Comparison of ENCODE assay signal across 14 cellular contexts in the genomic region with DNA sequence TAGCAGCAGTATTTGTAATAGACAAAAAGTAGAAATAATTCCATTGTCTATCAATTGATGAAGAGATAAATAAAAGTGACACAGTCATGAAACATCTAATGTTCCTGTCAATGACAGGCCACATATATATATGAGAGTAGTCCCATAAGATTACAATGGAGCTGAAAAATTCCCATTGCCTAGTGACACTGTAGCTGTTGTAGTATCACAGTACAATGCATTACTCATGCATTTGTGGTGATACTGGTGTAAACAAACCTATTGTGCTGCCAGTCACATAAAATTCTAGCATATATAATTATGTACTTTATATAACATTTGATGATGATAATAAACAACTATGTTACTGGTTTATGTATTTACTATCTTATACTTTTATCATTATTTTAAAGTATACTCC.
"Had no signal": no experiment of that assay in that cellular context is flagged by ENCODE, and none has a peak within 500 bp of the region (broad histone marks: within the 10 kb centered on the region; RNA-seq: fewer than 3 reads in every experiment).

No MANE protein-coding gene starts in this region.

- H3K4me1 ChIP-seq: left ventricle myocardium inferior, vagina had no signal

- H3K27me3 ChIP-seq: hepatocyte, vagina had no signal

- H3K36me3 ChIP-seq: left ventricle myocardium inferior, thoracic aorta, vagina had no signal

- H3K4me2 ChIP-seq: hepatocyte had no signal

- ATAC-seq: natural killer cell had no signal

- H3K79me2 ChIP-seq: hepatocyte had no signal

- H3K9me3 ChIP-seq: left ventricle myocardium inferior, thoracic aorta, vagina had no signal

- H3K27ac ChIP-seq: coronary artery, hepatocyte, left ventricle myocardium inferior, thoracic aorta, vagina had no signal

- H2AFZ ChIP-seq: hepatocyte had no signal

- DNase-seq: activated CD4-positive, alpha-beta T cell treated with anti-CD3 and anti-CD28 coated beads for 1 hour; activated gamma-delta T cell treated with Interleukin-2 at 50 U/mL for 16 hours; activated T-cell treated with anti-CD3 and anti-CD28 coated beads, Interleukin-2, amount 50 U/mL, for 1 hour; aorta; glutamatergic neuron; left ventricle myocardium inferior; midbrain; natural killer cell; stimulated activated CD4-positive, alpha-beta T cell treated with anti-CD3 and anti-CD28 coated beads, Interleukin-4, amount 100 ng/mL, for 24 hours; stimulated activated naive CD4-positive, alpha-beta T cell treated with Interleukin-2 at 50 U/mL for 16 hours had no signal

- H3K4me3 ChIP-seq: coronary artery, hepatocyte, left ventricle myocardium inferior, thoracic aorta, vagina had no signal
